ENCODE assay signal across 11 cellular contexts in genomic region chr2:65076345-65076710, GRCh38. TPM values are rescaled to one million over a fixed set of nuclear protein-coding genes. Genes with fewer than 3 reads are reported as not detected.
DNase-seq lines count a peak whose midpoint lies in the region; ATAC-seq and TF ChIP-seq lines count a peak whose summit lies in the region.
"Had no signal": no experiment of that assay in that cellular context is flagged by ENCODE, and none has a peak within 500 bp of the region (broad histone marks: within the 10 kb centered on the region; RNA-seq: fewer than 3 reads in every experiment).

No MANE protein-coding gene starts in this region.

- peaks cover 13% of the 10 kb centered on the region for H3F3A ChIP-seq in SK-N-SH (replicated peaks; ENCODE audit: insufficient read depth)

- peaks cover 9% of the 10 kb centered on the region; the same call in 1 of the 2 replicates for H3K79me2 ChIP-seq in SK-N-SH (ENCODE audit: insufficient read depth)

- peaks cover 2% of the 10 kb centered on the region in 2 experiments; a peak in 1 of 4 replicates for H3K4me1 ChIP-seq in SK-N-SH (ENCODE audit: control insufficient read depth in 1 of 2, insufficient read depth in 2 of 2, low read depth in 1 of 2, low read length in 1 of 2)
- H3K4me1 ChIP-seq in right lobe of liver: peaks cover 0 to 29% (median 8%) of the 10 kb centered on the region in 4 donors

- CTCF ChIA-PET in SK-N-SH (lab: Yijun Ruan, JAX): interaction anchor here (1.0 kb wide), 1 partner anchor 11 kb away, joined by 5 read pairs; no protein-coding TSS in a partner anchor

- no peak for DNase-seq in SK-N-SH
- DNase-seq in brain pericyte (ENCODE audit: low read depth, low spot score): peak; percentile 55
- peak in 1 of 3 donors; percentile 35 for DNase-seq in right lobe of liver
- no peak for DNase-seq in posterior vena cava (ENCODE audit: low spot score)
- no peak for DNase-seq in DMS153 (lab: John Stamatoyannopoulos, UW)
- DNase-seq: amniotic stem cell; stimulated activated CD4-positive, alpha-beta T cell treated with anti-CD3 and anti-CD28 coated beads, Interleukin-4, amount 100 ng/mL, for 4 hours had no signal

- H3K27me3 ChIP-seq in SK-N-SH (ENCODE audit: insufficient read depth) (no peaks in the 10 kb centered on the region), right lobe of liver (no peaks in the 10 kb centered on the region)

- H3K4me2 ChIP-seq in SK-N-SH: no peak overlapping the region

- TF ChIP-seq CTCF in SK-N-SH (IDR thresholded peaks at IDR 0.05) (no peak), right lobe of liver (IDR thresholded peaks at IDR 0.05) (no peak)

- POLR2A ChIA-PET in SK-N-SH (lab: Yijun Ruan, JAX): interaction anchor here (0.9 kb wide), 1 partner anchor 13 kb away, joined by 4 read pairs; no protein-coding TSS in a partner anchor

- H3K9ac ChIP-seq in SK-N-SH: no peak overlapping the region

- H2AFZ ChIP-seq in SK-N-SH (ENCODE audit: low read depth): no peak overlapping the region

- no peak for TF ChIP-seq POLR2A in right lobe of liver (IDR thresholded peaks at IDR 0.05)

- no peak for TF ChIP-seq EP300 in SK-N-SH (IDR thresholded peaks at IDR 0.05; ENCODE audit: borderline replicate concordance in 1 of 2, low read depth in 1 of 2, low read length in 1 of 2)

- intact Hi-C loops in right lobe of liver (cut with DNase I): no loop called here
- intact Hi-C loops in posterior vena cava (cut with DNase I): no loop called here

- peak; percentile 50 for ATAC-seq in SK-N-SH treated with all-trans-retinoic acid at 6 μM for 48 hours
- no peak for ATAC-seq in right lobe of liver
- no peak for ATAC-seq in GM19324 (IDR thresholded peaks at IDR 0.05; ENCODE audit: low FRiP score, unreplicated experiment)

- H3K36me3 ChIP-seq in SK-N-SH (replicated peaks in 1 of 2; ENCODE audit: control insufficient read depth in 1 of 2, insufficient read depth in 2 of 2, low read length in 1 of 2) (peaks cover 73 to 74% of the 10 kb centered on the region in 2 experiments), right lobe of liver (peaks cover 3 to 16% (median 9%) of the 10 kb centered on the region in 4 donors)

- H3K9me2 ChIP-seq in SK-N-SH: no peaks in the 10 kb centered on the region

- 78% methylated on average over 7 of the region's 7 CpGs for WGBS in SK-N-SH (ENCODE audit: low lambda C conversion rate)
- 74% methylated on average over 7 of the region's 7 CpGs for WGBS in right lobe of liver (ENCODE audit: insufficient coverage, low coverage, low lambda C conversion rate, missing lambda C conversion rate)

- H3K9me3 ChIP-seq in SK-N-SH (no peaks in the 10 kb centered on the region), right lobe of liver (no peaks in the 10 kb centered on the region)

- no peak overlapping the region for H3K27ac ChIP-seq in SK-N-SH (ENCODE audit: low read depth in 2 of 2, low read length in 1 of 2)
- peak overlapping the region in 2 of 3 donors; percentile 55 to 61 for H3K27ac ChIP-seq in right lobe of liver
- peak overlapping the region; percentile 5 for H3K27ac ChIP-seq in temporal lobe (ENCODE audit: low read depth, low read length)
- H3K27ac ChIP-seq: 22Rv1 had no signal

- no peak for TF ChIP-seq RAD21 in SK-N-SH (IDR thresholded peaks at IDR 0.05; ENCODE audit: low read length)

- H3K4me3 ChIP-seq in SK-N-SH (ENCODE audit: low read depth in 2 of 2, low read length in 1 of 2) (no peak overlapping the region), right lobe of liver (no peak overlapping the region)

- H4K20me1 ChIP-seq in SK-N-SH (ENCODE audit: insufficient read depth): no peaks in the 10 kb centered on the region; the same call in 1 of the 2 replicates

TF ChIP-seq in SK-N-SH treated with all-trans-retinoic acid at 6 μM for 48 hours, 23 proteins besides CTCF, POLR2A, EP300 and RAD21 (continues in another document):
- TF ChIP-seq GLIS3 (CRISPR knock-in tag; IDR thresholded peaks at IDR 0.05) (no peak), ZC3H10 (CRISPR knock-in tag; IDR thresholded peaks at IDR 0.05) (no peak), ZNF565 (CRISPR knock-in tag; conservative IDR thresholded peaks at IDR 0.05; ENCODE audit: low read depth) (no peak), PPARA (CRISPR knock-in tag; IDR thresholded peaks at IDR 0.05; ENCODE audit: borderline replicate concordance) (no peak), BACH2 (CRISPR knock-in tag; IDR thresholded peaks at IDR 0.05; ENCODE audit: borderline replicate concordance) (no peak), ESRRG (CRISPR knock-in tag; IDR thresholded peaks at IDR 0.05) (no peak)
- TF ChIP-seq, protein P1, sequence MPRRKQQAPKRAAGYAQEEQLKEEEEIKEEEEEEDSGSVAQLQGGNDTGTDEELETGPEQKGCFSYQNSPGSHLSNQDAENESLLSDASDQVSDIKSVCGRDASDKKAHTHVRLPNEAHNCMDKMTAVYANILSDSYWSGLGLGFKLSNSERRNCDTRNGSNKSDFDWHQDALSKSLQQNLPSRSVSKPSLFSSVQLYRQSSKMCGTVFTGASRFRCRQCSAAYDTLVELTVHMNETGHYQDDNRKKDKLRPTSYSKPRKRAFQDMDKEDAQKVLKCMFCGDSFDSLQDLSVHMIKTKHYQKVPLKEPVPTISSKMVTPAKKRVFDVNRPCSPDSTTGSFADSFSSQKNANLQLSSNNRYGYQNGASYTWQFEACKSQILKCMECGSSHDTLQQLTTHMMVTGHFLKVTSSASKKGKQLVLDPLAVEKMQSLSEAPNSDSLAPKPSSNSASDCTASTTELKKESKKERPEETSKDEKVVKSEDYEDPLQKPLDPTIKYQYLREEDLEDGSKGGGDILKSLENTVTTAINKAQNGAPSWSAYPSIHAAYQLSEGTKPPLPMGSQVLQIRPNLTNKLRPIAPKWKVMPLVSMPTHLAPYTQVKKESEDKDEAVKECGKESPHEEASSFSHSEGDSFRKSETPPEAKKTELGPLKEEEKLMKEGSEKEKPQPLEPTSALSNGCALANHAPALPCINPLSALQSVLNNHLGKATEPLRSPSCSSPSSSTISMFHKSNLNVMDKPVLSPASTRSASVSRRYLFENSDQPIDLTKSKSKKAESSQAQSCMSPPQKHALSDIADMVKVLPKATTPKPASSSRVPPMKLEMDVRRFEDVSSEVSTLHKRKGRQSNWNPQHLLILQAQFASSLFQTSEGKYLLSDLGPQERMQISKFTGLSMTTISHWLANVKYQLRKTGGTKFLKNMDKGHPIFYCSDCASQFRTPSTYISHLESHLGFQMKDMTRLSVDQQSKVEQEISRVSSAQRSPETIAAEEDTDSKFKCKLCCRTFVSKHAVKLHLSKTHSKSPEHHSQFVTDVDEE (CRISPR knock-in tag; IDR thresholded peaks at IDR 0.05): no peak

TF ChIP-seq in SK-N-SH, 30 proteins besides CTCF, POLR2A, EP300 and RAD21:
- no peak for TF ChIP-seq RCOR1 (IDR thresholded peaks at IDR 0.05; ENCODE audit: low read length)
- TF ChIP-seq JUND (IDR thresholded peaks at IDR 0.05): no peak
- TF ChIP-seq MEF2A (IDR thresholded peaks at IDR 0.05; ENCODE audit: borderline replicate concordance, low read depth): no peak
- no peak for TF ChIP-seq RFX5 (IDR thresholded peaks at IDR 0.05; ENCODE audit: low read length)
- TF ChIP-seq FOXJ3 (CRISPR knock-in tag; IDR thresholded peaks at IDR 0.05): no peak
- no peak for TF ChIP-seq NFIC (IDR thresholded peaks at IDR 0.05; ENCODE audit: borderline replicate concordance)
- no peak; the same call in 1 of the 2 replicates for TF ChIP-seq POLR2AphosphoS5 (IDR thresholded peaks at IDR 0.05; ENCODE audit: low read depth, low read length)

RNA-seq across cellular contexts. Expression of gene CEP68, which starts 20.1 kb away (rescaled TPM):
- 6.2 and 7.8 TPM in 2 replicates for polyA plus RNA-seq in SK-N-SH (2012; rRNA removed)
- 5.4 and 6.8 TPM in 2 replicates for polyA plus RNA-seq in SK-N-SH (2012; cell fraction: cytosol; rRNA removed)
- 9.0 and 12.6 TPM in 2 replicates for polyA plus RNA-seq in SK-N-SH (2012; cell fraction: nucleus; rRNA removed)
- total RNA-seq in right lobe of liver (1 to 10 TPM; 1.7 to 4.3 (median 3.2) TPM), temporal lobe (48.2 TPM), posterior vena cava (10 to 100 TPM; 16.2 to 20.3 TPM)

RNA-seq across cellular contexts. Expression of gene RAB1A, which starts 53.6 kb away (rescaled TPM):
- polyA plus RNA-seq in SK-N-SH (2012; rRNA removed): 111 and 113 TPM in 2 replicates
- polyA plus RNA-seq in SK-N-SH (2012; cell fraction: cytosol; rRNA removed): 131 and 214 TPM in 2 replicates
- polyA plus RNA-seq in SK-N-SH (2012; cell fraction: nucleus; rRNA removed): 25.4 and 55.8 TPM in 2 replicates
- total RNA-seq in right lobe of liver (100 to 1,000 TPM in 1 of 6 experiments, 10 to 100 TPM in 5; 65.0 to 119 (median 81.3) TPM), temporal lobe (97.1 TPM), posterior vena cava (100 to 1,000 TPM; 138 to 146 TPM)

Comparison
In these comparisons a context has a peak if more than half of its experiments do, and no peak if none do; other contexts are left out.
1. H3K27ac ChIP-seq: peak in right lobe of liver (2 of 3) and temporal lobe (single experiment); none in SK-N-SH (0 of 2).